In genomic region chr6:44067073-44067759, GRCh38 we compare ENCODE assay signal across 1 cellular context.
TF ChIP-seq lines count a peak whose summit lies in the region.

No MANE protein-coding gene starts in this region.

TF ChIP-seq in GM12878, 131 proteins besides CTCF, POLR2A, EP300 and RAD21:
- no peak for TF ChIP-seq EED (IDR thresholded peaks at IDR 0.05; ENCODE audit: low read depth)
- TF ChIP-seq, protein P1, sequence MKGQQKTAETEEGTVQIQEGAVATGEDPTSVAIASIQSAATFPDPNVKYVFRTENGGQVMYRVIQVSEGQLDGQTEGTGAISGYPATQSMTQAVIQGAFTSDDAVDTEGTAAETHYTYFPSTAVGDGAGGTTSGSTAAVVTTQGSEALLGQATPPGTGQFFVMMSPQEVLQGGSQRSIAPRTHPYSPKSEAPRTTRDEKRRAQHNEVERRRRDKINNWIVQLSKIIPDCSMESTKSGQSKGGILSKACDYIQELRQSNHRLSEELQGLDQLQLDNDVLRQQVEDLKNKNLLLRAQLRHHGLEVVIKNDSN (IDR thresholded peaks at IDR 0.05; ENCODE audit: borderline replicate concordance, extremely low read length, insufficient read depth, low read depth, low read length), result peak; percentile 1
- TF ChIP-seq, protein P2, sequence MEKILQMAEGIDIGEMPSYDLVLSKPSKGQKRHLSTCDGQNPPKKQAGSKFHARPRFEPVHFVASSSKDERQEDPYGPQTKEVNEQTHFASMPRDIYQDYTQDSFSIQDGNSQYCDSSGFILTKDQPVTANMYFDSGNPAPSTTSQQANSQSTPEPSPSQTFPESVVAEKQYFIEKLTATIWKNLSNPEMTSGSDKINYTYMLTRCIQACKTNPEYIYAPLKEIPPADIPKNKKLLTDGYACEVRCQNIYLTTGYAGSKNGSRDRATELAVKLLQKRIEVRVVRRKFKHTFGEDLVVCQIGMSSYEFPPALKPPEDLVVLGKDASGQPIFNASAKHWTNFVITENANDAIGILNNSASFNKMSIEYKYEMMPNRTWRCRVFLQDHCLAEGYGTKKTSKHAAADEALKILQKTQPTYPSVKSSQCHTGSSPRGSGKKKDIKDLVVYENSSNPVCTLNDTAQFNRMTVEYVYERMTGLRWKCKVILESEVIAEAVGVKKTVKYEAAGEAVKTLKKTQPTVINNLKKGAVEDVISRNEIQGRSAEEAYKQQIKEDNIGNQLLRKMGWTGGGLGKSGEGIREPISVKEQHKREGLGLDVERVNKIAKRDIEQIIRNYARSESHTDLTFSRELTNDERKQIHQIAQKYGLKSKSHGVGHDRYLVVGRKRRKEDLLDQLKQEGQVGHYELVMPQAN (conservative IDR thresholded peaks at IDR 0.05), result no peak
- 0 out of 2 replicates have a peak, but pooled peaks have one; percentile 41 for TF ChIP-seq GATAD2B (conservative IDR thresholded peaks at IDR 0.05; ENCODE audit: low read depth)
TF ChIP-seq in GM12878: peak in this region for 2.
